In genomic region chr2:18402888-18403287, GRCh38 we compare ENCODE assay signal across 6 cellular contexts.
"Had no signal": no experiment of that assay in that cellular context is flagged by ENCODE, and none has a peak within 500 bp of the region (broad histone marks: within the 10 kb centered on the region; RNA-seq: fewer than 3 reads in every experiment).

No MANE protein-coding gene starts in this region.

- H3K27ac Mint-ChIP-seq: GM23338, H9 had no signal

- H3K9me3 Mint-ChIP-seq: GM23338, H9 had no signal

- H3K4me3 ChIP-seq: GM23338, K562 had no signal

- ATAC-seq: GM23338, K562 had no signal

- DNase-seq: H9, HCEC 1CT, IMR-90, KG1 had no signal

- H3K4me3 Mint-ChIP-seq: GM23338, H9 had no signal
